ENCODE assay signal across 1 cellular context in the genomic region with DNA sequence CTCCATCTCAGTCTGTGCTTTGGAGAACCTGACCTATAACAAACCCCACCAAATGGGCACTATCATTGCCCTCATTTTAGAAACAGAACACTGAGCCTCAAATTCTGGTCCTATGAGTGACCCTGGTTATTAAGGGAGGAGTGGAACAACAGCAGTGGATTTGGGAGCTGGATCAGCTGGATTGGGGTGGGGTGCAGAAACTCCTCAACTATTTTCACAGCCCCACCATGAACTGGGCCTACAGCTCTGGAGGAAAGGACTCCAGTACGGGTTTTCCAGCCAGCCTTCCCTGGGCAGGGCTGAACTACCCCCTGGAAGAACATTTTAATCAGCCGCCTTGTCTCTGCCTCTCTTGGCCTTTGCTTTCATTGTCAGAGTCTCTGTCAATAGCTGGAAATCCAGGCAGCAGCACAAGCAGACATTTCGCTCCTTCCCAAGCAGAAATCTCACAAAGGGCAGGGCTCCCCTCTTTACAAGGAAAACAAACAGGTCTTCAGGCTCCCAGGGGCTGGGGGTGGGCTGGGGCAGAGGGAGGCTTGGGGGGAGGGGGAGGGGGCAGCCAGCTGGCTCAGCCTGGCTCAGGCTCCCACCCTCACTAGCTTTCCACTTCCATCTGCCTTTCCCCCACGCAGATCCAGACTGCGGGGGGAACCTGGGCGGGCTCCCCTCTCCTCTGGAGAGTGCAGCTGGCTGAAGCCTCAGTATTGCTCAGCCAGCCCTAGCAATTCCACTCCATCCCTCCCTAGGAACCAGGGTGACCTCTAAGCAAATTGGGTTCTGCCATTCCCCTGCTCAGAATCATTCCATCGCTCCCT.
TF ChIP-seq lines count a peak whose summit lies in the region.

No MANE protein-coding gene starts in this region.

TF ChIP-seq in liver, 16 proteins besides CTCF, POLR2A, EP300 and RAD21 (continued from another document):
- TF ChIP-seq RXRA (IDR thresholded peaks at IDR 0.05) (peak; percentile 58 to 79), TAF1 (conservative IDR thresholded peaks at IDR 0.05) (no peak), EGR1 (IDR thresholded peaks at IDR 0.05; ENCODE audit: low read depth in 2 of 2) (no peak)
